In the genomic region with DNA sequence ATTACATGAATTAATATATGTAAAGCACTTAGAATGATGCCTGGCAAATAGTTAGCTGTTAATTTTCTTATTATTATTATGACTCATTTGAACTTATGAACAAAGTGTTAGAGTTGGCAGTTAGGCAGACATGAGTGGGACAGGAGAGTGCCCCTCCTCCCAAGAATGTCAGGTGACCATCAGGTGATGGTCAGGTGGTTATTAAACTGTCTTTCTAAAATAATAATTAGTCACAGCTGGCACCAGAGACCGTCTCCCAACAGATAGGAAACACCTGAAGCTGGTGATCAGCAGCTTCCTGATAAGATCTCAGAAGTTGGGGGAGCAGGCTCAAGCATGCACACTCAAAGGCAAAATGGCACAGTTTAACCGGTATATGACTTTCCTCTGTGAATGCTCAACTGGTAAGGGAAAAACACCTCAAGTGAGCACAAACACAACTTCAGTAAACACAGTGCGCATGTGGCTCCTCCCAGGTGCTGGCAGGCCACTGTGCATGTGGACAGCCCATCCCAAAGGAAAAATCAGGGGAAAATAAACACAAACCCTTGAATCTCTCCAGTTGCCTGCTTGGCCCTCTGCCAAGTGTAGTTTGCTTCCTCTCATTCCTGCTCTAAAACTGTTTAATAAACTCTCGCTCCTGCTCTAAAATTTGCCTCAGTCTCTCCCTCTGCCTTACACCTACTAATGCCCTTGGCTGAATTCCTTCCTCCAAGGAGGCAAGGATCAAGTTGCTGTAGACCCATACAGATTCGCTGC, we compare ENCODE assay signal across 17 cellular contexts. TPM values are rescaled to one million over a fixed set of nuclear protein-coding genes. Genes with fewer than 3 reads are reported as not detected.
DNase-seq lines count a peak whose midpoint lies in the region; ATAC-seq, FAIRE-seq and TF ChIP-seq lines count a peak whose summit lies in the region.
"Had no signal": no experiment of that assay in that cellular context is flagged by ENCODE, and none has a peak within 500 bp of the region (broad histone marks: within the 10 kb centered on the region; RNA-seq: fewer than 3 reads in every experiment).

No MANE protein-coding gene starts in this region.

- WGBS in HUES64: 94% methylated on average over 4 of the region's 5 CpGs
- 44% methylated on average over 5 of the region's 5 CpGs for WGBS in K562 (ENCODE audit: insufficient coverage, low coverage, missing lambda C conversion rate)

- H3K4me3 ChIP-seq in DND-41 (ENCODE audit: low read depth in 1 of 2, low read length in 2 of 2) (0 out of 4 replicates have a peak overlapping the region, but pooled peaks of 1 of the 2 experiments have one; percentile 7), HUES64 (ENCODE audit: low read length) (no peak overlapping the region), K562 (no peak overlapping the region)
- H3K4me3 ChIP-seq: PC-9 had no signal

- DNase-seq in DND-41 (peak; percentile 44), K562 (ENCODE audit: extremely low read depth in 1 of 4, low spot score in 3 of 4) (no peak), lung microvascular endothelial cell (ENCODE audit: low read depth in 2 of 2) (peak; percentile 24 to 52), NCI-H446 (lab: John Stamatoyannopoulos, UW) (no peak)
- no peak for DNase-seq in stimulated activated naive CD4-positive, alpha-beta T cell treated with Interleukin-2 at 50 U/mL for 16 hours (lab: John Stamatoyannopoulos, UW)
- DNase-seq: CD8-positive, alpha-beta T cell; NCI-H1417 treated with DMSO at 0.1 percent for 48 hours; NCI-H2029; NCI-H226; NCI-H69; PC-9 had no signal

- POLR2A ChIA-PET in K562 (lab: Yijun Ruan, JAX): no interaction called here

- no peak for TF ChIP-seq POLR2A in K562 (conservative IDR thresholded peaks at IDR 0.05)

- H3K27me3 ChIP-seq in DND-41 (ENCODE audit: insufficient read depth, low read length, poor library complexity): no peaks in the 10 kb centered on the region
- no peaks in the 10 kb centered on the region for H3K27me3 ChIP-seq in HUES64 (ENCODE audit: insufficient read depth, low read length)
- H3K27me3 ChIP-seq in K562 (ENCODE audit: control insufficient read depth in 2 of 2, insufficient read depth in 2 of 2, low read length in 2 of 2): no peaks in the 10 kb centered on the region

- CTCF ChIA-PET in K562 (lab: Yijun Ruan, JAX; ENCODE audit: low intra/inter-chr PET ratio): no interaction called here

- no peak for TF ChIP-seq EP300 in K562 (IDR thresholded peaks at IDR 0.05; ENCODE audit: low read length)

- in situ Hi-C loops in K562 (cut with MboI): no loop called here

- H2AFZ ChIP-seq in DND-41 (ENCODE audit: low read depth, low read length) (no peak overlapping the region), K562 (ENCODE audit: low read depth, low read length) (no peak overlapping the region)
- H2AFZ ChIP-seq: PC-9 had no signal

- no peak for FAIRE-seq in K562 (lab: Jason Lieb, UNC)
- FAIRE-seq: GM18507, HTR-8/SVneo had no signal

- TF ChIP-seq CTCF in DND-41 (IDR thresholded peaks at IDR 0.05; ENCODE audit: borderline replicate concordance, extremely low read depth, low read length, poor library complexity, severe bottlenecking) (no peak), K562 (IDR thresholded peaks at IDR 0.05 in 2 of 3, conservative IDR thresholded peaks at IDR 0.05 in 1 of 3; ENCODE audit: insufficient read depth in 2 of 3, low read depth in 1 of 3, low read length in 3 of 3) (no peak)

- no peak for TF ChIP-seq RAD21 in K562 (CRISPR knock-in tag; conservative IDR thresholded peaks at IDR 0.05 in 1 of 2, IDR thresholded peaks at IDR 0.05 in 1 of 2)

- H3K4me2 ChIP-seq in DND-41 (ENCODE audit: insufficient read depth, low read length) (no peak overlapping the region), K562 (ENCODE audit: insufficient read depth, low read length) (no peak overlapping the region)
- H3K4me2 ChIP-seq: KMS-11, PC-9 had no signal

- H3K9ac ChIP-seq in DND-41 (ENCODE audit: low read depth, low read length) (no peak overlapping the region; the same call in 1 of the 2 replicates), HUES64 (ENCODE audit: low read depth, low read length) (no peak overlapping the region), K562 (ENCODE audit: insufficient read depth in 1 of 2, low read depth in 2 of 2, low read length in 2 of 2) (no peak overlapping the region)
- H3K9ac ChIP-seq: KMS-11 had no signal

- no peaks in the 10 kb centered on the region for H3K36me3 ChIP-seq in DND-41 (ENCODE audit: insufficient read depth, low read length)
- peaks cover 19% of the 10 kb centered on the region for H3K36me3 ChIP-seq in HUES64 (ENCODE audit: insufficient read depth, low read length)
- no peaks in the 10 kb centered on the region for H3K36me3 ChIP-seq in K562 (ENCODE audit: control insufficient read depth, insufficient read depth, low read length)

- ATAC-seq in DND-41 (ENCODE audit: insufficient read depth, low read depth) (peak; percentile 53; the same call in 2 of the 3 replicates), K562 (no peak), HG02852 (IDR thresholded peaks at IDR 0.05; ENCODE audit: unreplicated experiment) (no peak)
- ATAC-seq: CD8-positive, alpha-beta T cell; HCT116 had no signal

- no peaks in the 10 kb centered on the region for H3K9me1 ChIP-seq in K562 (ENCODE audit: control insufficient read depth, insufficient read depth, low read length)

- peak overlapping the region; percentile 77 for H3K27ac ChIP-seq in DND-41 (ENCODE audit: low read length)
- peak overlapping the region; percentile 93 for H3K27ac ChIP-seq in HUES64 (ENCODE audit: low read depth, low read length)
- no peak overlapping the region for H3K27ac ChIP-seq in K562 (ENCODE audit: extremely low read depth, low read depth, low read length)
- H3K27ac ChIP-seq: KMS-11, PC-9 had no signal

- H3K79me2 ChIP-seq in DND-41 (ENCODE audit: insufficient read depth, low read length) (no peaks in the 10 kb centered on the region), K562 (ENCODE audit: control insufficient read depth, insufficient read depth, low read length) (no peaks in the 10 kb centered on the region)

- intact Hi-C loops in K562 (cut with micrococcal nuclease): no loop called here

- H3K4me1 ChIP-seq in DND-41 (ENCODE audit: insufficient read depth, low read length) (peaks cover 44% of the 10 kb centered on the region), HUES64 (ENCODE audit: insufficient read depth, low read length) (peaks cover 46% of the 10 kb centered on the region), K562 (replicated peaks in 1 of 2; ENCODE audit: control insufficient read depth in 2 of 2, insufficient read depth in 2 of 2, low read length in 2 of 2) (no peaks in the 10 kb centered on the region; a peak in 1 of 5 replicates)

- H3K9me3 ChIP-seq in DND-41 (ENCODE audit: insufficient read depth, low read length, severe bottlenecking) (peaks cover 8% of the 10 kb centered on the region), HUES64 (ENCODE audit: insufficient read depth, low read depth, low read length) (peaks cover 1% of the 10 kb centered on the region; the same call in 1 of the 2 replicates), K562 (replicated peaks; ENCODE audit: control insufficient read depth, insufficient read depth, low read depth, low read length) (no peaks in the 10 kb centered on the region)

- no TSS peak for BruUV-seq in K562 (replicated peaks; lab: Mats Ljungman, UMichigan)

- no peaks in the 10 kb centered on the region for H4K20me1 ChIP-seq in DND-41 (ENCODE audit: insufficient read depth, low read length)
- no peaks in the 10 kb centered on the region for H4K20me1 ChIP-seq in K562 (replicated peaks; ENCODE audit: control insufficient read depth, insufficient read depth, low read length)

TF ChIP-seq in K562, 482 proteins besides CTCF, POLR2A, EP300 and RAD21:
- TF ChIP-seq ZNF507 (tag; conservative IDR thresholded peaks at IDR 0.05): no peak
- TF ChIP-seq NFIC (IDR thresholded peaks at IDR 0.05): peak; percentile 90
- peak; percentile 38; the same call in 1 of the 2 replicates for TF ChIP-seq NFIX (CRISPR knock-in tag; IDR thresholded peaks at IDR 0.05; ENCODE audit: low read depth)

RNA-seq across cellular contexts. Expression of gene FLT1, which starts 54.0 kb away (rescaled TPM):
- 40.7 TPM for polyA plus RNA-seq in HUES64 (2013, experiment 1 of 2)
- polyA plus RNA-seq in HUES64 (2013, experiment 2 of 2): 34.1 TPM
- total RNA-seq in K562 (2011; cell fraction: chromatin; rRNA removed; ENCODE audit: low replicate concordance): 2.9 and 4.1 TPM in 2 replicates
- total RNA-seq in K562 (2011; cell fraction: nucleolus; rRNA removed): 1.3 and 1.7 TPM in 2 replicates
- 1.5 and 3.1 TPM in 2 replicates for total RNA-seq in K562 (2011; cell fraction: nucleoplasm; rRNA removed)
- total RNA-seq in K562 (2014; rRNA removed): 0.24 and 0.27 TPM in 2 replicates
- total RNA-seq in K562 (2014; rRNA removed; fragmentation: Illumina TruSeq; extraction: Trizol): 0.19 and 0.22 TPM in 2 replicates
- total RNA-seq in K562 (2015; rRNA removed; fragmentation: Illumina TruSeq; extraction: Trizol): 0.04 TPM in 2 replicates
- total RNA-seq in K562 (2021): 0.22 and 0.40 TPM in 2 replicates
- 0.77 and 2.0 TPM in 2 replicates for polyA plus RNA-seq in K562 (2011; rRNA removed)
- 0.37 and 0.45 TPM in 2 replicates for polyA plus RNA-seq in K562 (2011; cell fraction: cytosol; rRNA removed)
- polyA plus RNA-seq in K562 (2011; cell fraction: nucleus; rRNA removed): 0.97 and 1.0 TPM in 2 replicates
- 0.60 and 0.91 TPM in 2 replicates for polyA plus RNA-seq in K562 (2012)
- polyA plus RNA-seq in K562 (2014; fragmentation: Illumina TruSeq; extraction: Trizol): 0.17 and 0.22 TPM in 2 replicates
- polyA plus RNA-seq in K562 (2014; fragmentation: Nextera tagmentation; extraction: Ambion mirVana): under 1 TPM; 0.04 to 0.10 TPM
- polyA plus RNA-seq in K562 (2014; rRNA removed): 0.01 TPM in 1 of 2 replicates, not detected in the other
- 2.5 and 4.0 TPM in 2 replicates for polyA minus RNA-seq in K562 (2011; rRNA and poly(A)+ RNA removed)
- 0.55 and 1.4 TPM in 2 replicates for polyA minus RNA-seq in K562 (2011; cell fraction: cytosol; rRNA and poly(A)+ RNA removed)
- 0.56 and 0.81 TPM in 2 replicates for polyA minus RNA-seq in K562 (2011; cell fraction: nucleus; rRNA and poly(A)+ RNA removed)
- 3.4 and 42.7 TPM in 2 replicates for total RNA-seq in lung microvascular endothelial cell
- total RNA-seq: PC-9 had no signal

Comparison
In these comparisons a context has a peak if more than half of its experiments do, and no peak if none do; other contexts are left out.
1. DNase-seq: peak in DND-41 (single experiment) and lung microvascular endothelial cell (2 of 2); none in K562 (0 of 4), NCI-H446 (0 of 2) and stimulated activated naive CD4-positive, alpha-beta T cell treated with Interleukin-2 at 50 U/mL for 16 hours (single experiment).